In genomic region chr4:144666539-144667175, GRCh38 we compare ENCODE assay signal across 13 cellular contexts. TPM values are rescaled to one million over a fixed set of nuclear protein-coding genes. Genes with fewer than 3 reads are reported as not detected.
A peak's percentile ranks its signal among the peaks of the same experiment; 100 is the strongest.
DNase-seq lines count a peak whose midpoint lies in the region; FAIRE-seq and TF ChIP-seq lines count a peak whose summit lies in the region.
"Had no signal": no experiment of that assay in that cellular context is flagged by ENCODE, and none has a peak within 500 bp of the region (broad histone marks: within the 10 kb centered on the region; RNA-seq: fewer than 3 reads in every experiment).

No MANE protein-coding gene starts in this region.

- peak; percentile 5 for DNase-seq in HCEC 1CT
- DNase-seq in astrocyte (ENCODE audit: low read depth): peak; percentile 86
- DNase-seq in hepatic stellate cell (ENCODE audit: low spot score): peak; percentile 36
- DNase-seq in SK-N-DZ (ENCODE audit: low spot score): no peak
- no peak for DNase-seq in NCI-H1105 treated with DMSO at 0.1 percent for 48 hours (lab: John Stamatoyannopoulos, UW)
- DNase-seq in superior temporal gyrus (ENCODE audit: extremely low spot score): no peak
- DNase-seq: activated naive CD8-positive, alpha-beta T cell treated with anti-CD3 and anti-CD28 coated beads for 36 hours; COR-L47; NCI-H2081 treated with DMSO at 0.1 percent for 48 hours had no signal

- no peak overlapping the region for H3K4me3 Mint-ChIP-seq in astrocyte (ENCODE audit: unreplicated experiment)
- H3K4me3 Mint-ChIP-seq: activated naive CD8-positive, alpha-beta T cell treated with anti-CD3 and anti-CD28 coated beads for 36 hours; dendritic cell treated with granulocyte-macrophage colony-stimulating factor and Interleukin-4, amounts not matched to agents 40 ng/mL and 50 ng/mL, for 4 days; nephron had no signal

- peaks cover 9% of the 10 kb centered on the region for H3K4me1 ChIP-seq in astrocyte (ENCODE audit: insufficient read depth, low read length)
- H3K4me1 ChIP-seq: suprapubic skin had no signal

- H3K4me2 ChIP-seq in astrocyte (ENCODE audit: low read length): peak overlapping the region; percentile 4

- H3K9ac ChIP-seq in astrocyte (ENCODE audit: low read length): no peak overlapping the region

- H3K9me3 Mint-ChIP-seq in astrocyte (ENCODE audit: unreplicated experiment): no peaks in the 10 kb centered on the region
- H3K9me3 Mint-ChIP-seq: activated naive CD8-positive, alpha-beta T cell treated with anti-CD3 and anti-CD28 coated beads for 36 hours; dendritic cell treated with granulocyte-macrophage colony-stimulating factor and Interleukin-4, amounts not matched to agents 40 ng/mL and 50 ng/mL, for 4 days; nephron had no signal

- H3K4me3 ChIP-seq in astrocyte (ENCODE audit: insufficient read depth, low read depth, low read length): no peak overlapping the region
- H3K4me3 ChIP-seq: suprapubic skin had no signal

- no peak for FAIRE-seq in astrocyte (lab: Jason Lieb, UNC)

- H3K27ac ChIP-seq in astrocyte (ENCODE audit: low read depth, low read length) (peak overlapping the region; percentile 37), temporal lobe (ENCODE audit: low read depth, low read length) (peak overlapping the region; percentile 9)
- H3K27ac ChIP-seq: suprapubic skin had no signal

- no peaks in the 10 kb centered on the region for H3K27me3 ChIP-seq in astrocyte (ENCODE audit: insufficient read depth, low read length)
- H3K27me3 ChIP-seq: suprapubic skin had no signal

- H3K79me2 ChIP-seq in astrocyte (ENCODE audit: insufficient read depth, low read length): peaks cover 3% of the 10 kb centered on the region

- no peak overlapping the region for H2AFZ ChIP-seq in astrocyte (ENCODE audit: low read depth, low read length)

- H3K27me3 Mint-ChIP-seq in astrocyte (ENCODE audit: low read depth, unreplicated experiment): no peaks in the 10 kb centered on the region
- H3K27me3 Mint-ChIP-seq: activated naive CD8-positive, alpha-beta T cell treated with anti-CD3 and anti-CD28 coated beads for 36 hours; dendritic cell treated with granulocyte-macrophage colony-stimulating factor and Interleukin-4, amounts not matched to agents 40 ng/mL and 50 ng/mL, for 4 days had no signal

- H3K27ac Mint-ChIP-seq in astrocyte (ENCODE audit: unreplicated experiment): peak overlapping the region; percentile 58
- H3K27ac Mint-ChIP-seq: activated naive CD8-positive, alpha-beta T cell treated with anti-CD3 and anti-CD28 coated beads for 36 hours; dendritic cell treated with granulocyte-macrophage colony-stimulating factor and Interleukin-4, amounts not matched to agents 40 ng/mL and 50 ng/mL, for 4 days; nephron had no signal

- H4K20me1 ChIP-seq in astrocyte (ENCODE audit: insufficient read depth, low read length): no peaks in the 10 kb centered on the region

- TF ChIP-seq CTCF in astrocyte (IDR thresholded peaks at IDR 0.05; ENCODE audit: insufficient read depth, low read depth, low read length): no peak

- H3K4me1 Mint-ChIP-seq in astrocyte (ENCODE audit: low read depth, unreplicated experiment): peaks cover 12% of the 10 kb centered on the region
- H3K4me1 Mint-ChIP-seq: activated naive CD8-positive, alpha-beta T cell treated with anti-CD3 and anti-CD28 coated beads for 36 hours; nephron had no signal

- H3K9me3 ChIP-seq in astrocyte (ENCODE audit: insufficient read depth, low read depth, low read length): no peaks in the 10 kb centered on the region
- H3K9me3 ChIP-seq: suprapubic skin had no signal

- peaks cover 30% of the 10 kb centered on the region for H3K36me3 ChIP-seq in astrocyte (ENCODE audit: insufficient read depth, low read length)
- H3K36me3 ChIP-seq: suprapubic skin had no signal

- no peaks in the 10 kb centered on the region for H3K36me3 Mint-ChIP-seq in astrocyte (ENCODE audit: low read depth, unreplicated experiment)
- H3K36me3 Mint-ChIP-seq: activated naive CD8-positive, alpha-beta T cell treated with anti-CD3 and anti-CD28 coated beads for 36 hours had no signal

RNA-seq across cellular contexts. Expression of gene HHIP, which starts 20.7 kb away (rescaled TPM):
- 4.0 and 6.3 TPM in 2 replicates for total RNA-seq in astrocyte
- 2.0 TPM for total RNA-seq in temporal lobe
- polyA plus RNA-seq in SK-N-DZ (2014; cell fraction: cytosol; rRNA removed): 2.1 and 3.1 TPM in 2 replicates
- polyA plus RNA-seq in SK-N-DZ (2014; cell fraction: nucleus; rRNA removed): 0.12 and 0.70 TPM in 2 replicates
- total RNA-seq: activated naive CD8-positive, alpha-beta T cell treated with anti-CD3 and anti-CD28 coated beads for 36 hours had no signal

Comparison
In these comparisons a context has a peak if more than half of its experiments do, and no peak if none do; other contexts are left out.
1. DNase-seq: peak in HCEC 1CT (single experiment), astrocyte (single experiment) and hepatic stellate cell (single experiment); none in SK-N-DZ (single experiment), NCI-H1105 treated with DMSO at 0.1 percent for 48 hours (single experiment) and superior temporal gyrus (single experiment).